ENCODE assay signal across 9 cellular contexts in genomic region chr15:38670142-38671002, GRCh38.
A peak's percentile ranks its signal among the peaks of the same experiment; 100 is the strongest.
DNase-seq lines count a peak whose midpoint lies in the region; ATAC-seq and FAIRE-seq lines count a peak whose summit lies in the region.
"Had no signal": no experiment of that assay in that cellular context is flagged by ENCODE, and none has a peak within 500 bp of the region (broad histone marks: within the 10 kb centered on the region; RNA-seq: fewer than 3 reads in every experiment).

No MANE protein-coding gene starts in this region.

- DNase-seq in activated CD8-positive, alpha-beta memory T cell treated with anti-CD3 and anti-CD28 coated beads for 24 hours = peak; percentile 68
- DNase-seq in activated CD8-positive, alpha-beta memory T cell treated with anti-CD3 and anti-CD28 coated beads, Interleukin-2, amount 50 U/mL, for 48 hours = no peak
- DNase-seq in activated effector memory CD4-positive, alpha-beta T cell treated with anti-CD3 and anti-CD28 coated beads, Interleukin-2, amount 50 U/mL, for 16 hours = peak; percentile 84
- DNase-seq in stimulated activated naive CD8-positive, alpha-beta T cell treated with anti-CD3 and anti-CD28 coated beads, Interleukin-15, Interleukin-2, amounts not matched to agents 100 U/mL and 50 U/mL, for 24 hours = peak; percentile 59
- DNase-seq in RCC 7860 (ENCODE audit: low spot score) (no peak), DMS79 (lab: John Stamatoyannopoulos, UW) (no peak), NCI-H1417 (lab: John Stamatoyannopoulos, UW) (no peak)

- FAIRE-seq in RCC 7860 (lab: Jason Lieb, UNC) = no peak
- FAIRE-seq: A204.1 had no signal

- peak; percentile 28 for ATAC-seq in HG03442 (IDR thresholded peaks at IDR 0.05; ENCODE audit: unreplicated experiment)
- ATAC-seq in stimulated activated naive CD8-positive, alpha-beta T cell treated with anti-CD3 and anti-CD28 coated beads, Interleukin-15, Interleukin-2, amounts not matched to agents 100 U/mL and 50 U/mL, for 24 hours = peak; percentile 70

Comparison
In these comparisons a context has a peak if more than half of its experiments do, and no peak if none do; other contexts are left out.
1. DNase-seq: peak in activated CD8-positive, alpha-beta memory T cell treated with anti-CD3 and anti-CD28 coated beads for 24 hours (single experiment), activated effector memory CD4-positive, alpha-beta T cell treated with anti-CD3 and anti-CD28 coated beads, Interleukin-2, amount 50 U/mL, for 16 hours (single experiment) and stimulated activated naive CD8-positive, alpha-beta T cell treated with anti-CD3 and anti-CD28 coated beads, Interleukin-15, Interleukin-2, amounts not matched to agents 100 U/mL and 50 U/mL, for 24 hours (single experiment); none in activated CD8-positive, alpha-beta memory T cell treated with anti-CD3 and anti-CD28 coated beads, Interleukin-2, amount 50 U/mL, for 48 hours (single experiment), RCC 7860 (single experiment), DMS79 (single experiment) and NCI-H1417 (0 of 3).